ENCODE assay signal across 9 cellular contexts in genomic region chrX:129654652-129655546, GRCh38. TPM values are rescaled to one million over a fixed set of nuclear protein-coding genes. Genes with fewer than 3 reads are reported as not detected.
A peak's percentile ranks its signal among the peaks of the same experiment; 100 is the strongest.
DNase-seq lines count a peak whose midpoint lies in the region; ATAC-seq, FAIRE-seq and TF ChIP-seq lines count a peak whose summit lies in the region.
"Had no signal": no experiment of that assay in that cellular context is flagged by ENCODE, and none has a peak within 500 bp of the region (broad histone marks: within the 10 kb centered on the region; RNA-seq: fewer than 3 reads in every experiment).

A gene with protein sequence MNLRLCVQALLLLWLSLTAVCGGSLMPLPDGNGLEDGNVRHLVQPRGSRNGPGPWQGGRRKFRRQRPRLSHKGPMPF (minus strand): TSS chrX:129654956. CDS start chrX:129654630, 326 bp downstream.

- no peak within 1 kb of the TSS for H2AFZ ChIP-seq in OCI-LY7 (ENCODE audit: low read length)

- H3K27ac ChIP-seq in OCI-LY7 (ENCODE audit: low read depth, low read length, poor library complexity, severe bottlenecking): no peak within 1 kb of the TSS
- H3K27ac ChIP-seq in kidney (ENCODE audit: low read depth in 2 of 2, low read length in 2 of 2): no peak within 1 kb of the TSS

- no TSS peak for BruUV-seq in OCI-LY7 (replicated peaks; lab: Mats Ljungman, UMichigan)

- H3K4me1 ChIP-seq in OCI-LY7 (ENCODE audit: insufficient read depth, low read length, poor library complexity, severe bottlenecking) (peaks cover 7% of the 10 kb centered on the region), kidney (ENCODE audit: control insufficient read depth in 1 of 2, insufficient read depth in 1 of 2, low read depth in 1 of 2, low read length in 2 of 2) (peaks cover 0 to 8% of the 10 kb centered on the region in 2 donors)

- peak; percentile 21 for ATAC-seq in HG02571 (IDR thresholded peaks at IDR 0.05; ENCODE audit: unreplicated experiment)
- ATAC-seq in stimulated activated effector memory CD8-positive, alpha-beta T cell treated with anti-CD3 and anti-CD28 coated beads, Interleukin-12 subunit alpha, Interleukin-12 subunit beta, amount 100 ng/mL, for 72 hours: peak; percentile 70

- H3K4me1 Mint-ChIP-seq in stimulated activated effector memory CD8-positive, alpha-beta T cell treated with anti-CD3 and anti-CD28 coated beads, Interleukin-12 subunit alpha, Interleukin-12 subunit beta, amount 100 ng/mL, for 72 hours: no peaks in the 10 kb centered on the region

- peak within 1 kb of the TSS; percentile 63 for H3K4me3 Mint-ChIP-seq in stimulated activated effector memory CD8-positive, alpha-beta T cell treated with anti-CD3 and anti-CD28 coated beads, Interleukin-12 subunit alpha, Interleukin-12 subunit beta, amount 100 ng/mL, for 72 hours

- H3K9me3 Mint-ChIP-seq in stimulated activated effector memory CD8-positive, alpha-beta T cell treated with anti-CD3 and anti-CD28 coated beads, Interleukin-12 subunit alpha, Interleukin-12 subunit beta, amount 100 ng/mL, for 72 hours: no peaks in the 10 kb centered on the region

- H3K9me3 ChIP-seq in OCI-LY7 (ENCODE audit: low read length) (no peaks in the 10 kb centered on the region), kidney (ENCODE audit: control insufficient read depth in 1 of 2, low read length in 2 of 2) (no peaks in the 10 kb centered on the region)

- no peaks in the 10 kb centered on the region for H3K36me3 Mint-ChIP-seq in stimulated activated effector memory CD8-positive, alpha-beta T cell treated with anti-CD3 and anti-CD28 coated beads, Interleukin-12 subunit alpha, Interleukin-12 subunit beta, amount 100 ng/mL, for 72 hours

- H3K79me2 ChIP-seq in OCI-LY7 (ENCODE audit: insufficient read depth, low read depth, low read length): no peaks in the 10 kb centered on the region

- peak; percentile 37 for DNase-seq in NCI-H1436 (lab: John Stamatoyannopoulos, UW)
- no peak for DNase-seq in NCI-H1436 treated with DMSO at 0.1 percent for 48 hours (lab: John Stamatoyannopoulos, UW)
- no peak for DNase-seq in OCI-LY7 (ENCODE audit: low spot score)
- DNase-seq in cardiac fibroblast (ENCODE audit: low read depth in 2 of 2): peak; percentile 48 to 70
- peak; percentile 83 for DNase-seq in kidney
- no peak for DNase-seq in stimulated activated effector memory CD8-positive, alpha-beta T cell treated with anti-CD3 and anti-CD28 coated beads, Interleukin-12 subunit alpha, Interleukin-12 subunit beta, amount 100 ng/mL, for 72 hours (ENCODE audit: low spot score in 2 of 2)
- DNase-seq in effector CD4-positive, alpha-beta T cell: no peak

- no peaks in the 10 kb centered on the region for H4K20me1 ChIP-seq in OCI-LY7 (ENCODE audit: insufficient read depth, low read length)

- no peak within 1 kb of the TSS for H3K9ac ChIP-seq in kidney (ENCODE audit: low read length in 2 of 2)

- CTCF ChIA-PET in OCI-LY7 (lab: Charles Lee; ENCODE audit: unreplicated experiment): interaction anchor here (0.7 kb wide), 1 partner anchor 120 kb away, joined by 3 read pairs; no protein-coding TSS in a partner anchor

- FAIRE-seq in kidney (lab: Jason Lieb, UNC): no peak
- FAIRE-seq: G401.6 had no signal

- H3K36me3 ChIP-seq in OCI-LY7 (ENCODE audit: insufficient read depth, low read length) (no peaks in the 10 kb centered on the region), kidney (ENCODE audit: control insufficient read depth in 1 of 2, insufficient read depth in 2 of 2, low read length in 2 of 2) (no peaks in the 10 kb centered on the region)

- no peaks in the 10 kb centered on the region for H3K9me2 ChIP-seq in OCI-LY7 (ENCODE audit: insufficient read depth, low read length)

- POLR2A ChIA-PET in OCI-LY7 (lab: Charles Lee): interaction anchor here (0.6 kb wide), 1 partner anchor 659 kb away, joined by 4 read pairs; no protein-coding TSS in a partner anchor

- intact Hi-C loops in OCI-LY7 (cut with micrococcal nuclease; ENCODE audit: unreplicated experiment) (no loop called here), kidney (cut with DNase I) (no loop called here)

- no peak within 1 kb of the TSS for H3K27ac Mint-ChIP-seq in stimulated activated effector memory CD8-positive, alpha-beta T cell treated with anti-CD3 and anti-CD28 coated beads, Interleukin-12 subunit alpha, Interleukin-12 subunit beta, amount 100 ng/mL, for 72 hours

- TF ChIP-seq CTCF in OCI-LY7 (conservative IDR thresholded peaks at IDR 0.05; ENCODE audit: low read length): no peak
- no peak for TF ChIP-seq CTCF in cardiac fibroblast (IDR thresholded peaks at IDR 0.05; ENCODE audit: low read depth, low read length)
- TF ChIP-seq CTCF in kidney (IDR thresholded peaks at IDR 0.05; ENCODE audit: borderline replicate concordance, extremely low read depth, insufficient read depth): no peak

- H3K4me3 ChIP-seq in OCI-LY7 (ENCODE audit: low read depth, low read length, poor library complexity, severe bottlenecking) (peak within 1 kb of the TSS; percentile 26), cardiac fibroblast (replicated peaks in 1 of 2; ENCODE audit: low read depth in 2 of 2, low read length in 2 of 2) (peak within 1 kb of the TSS; percentile 45 to 61), kidney (ENCODE audit: low read length in 2 of 2) (peak within 1 kb of the TSS; percentile 24 to 53)

- H3K4me2 ChIP-seq in OCI-LY7 (ENCODE audit: low read length): peak within 1 kb of the TSS; percentile 44

RNA-seq across cellular contexts. Expression of the gene that starts here (rescaled TPM):
- total RNA-seq in OCI-LY7 (2014; rRNA removed; shearing (Covaris generic)): not detected in 2 replicates
- total RNA-seq in OCI-LY7 (2022) (0.13 TPM in 1 of 2 replicates, not detected in the other), kidney (0.31 TPM)
- 9.9 TPM for polyA plus RNA-seq in kidney (ENCODE audit: insufficient read depth, low read depth, low replicate concordance)

Comparison
In these comparisons a context has a peak if more than half of its experiments do, and no peak if none do; other contexts are left out.
1. DNase-seq: peak in NCI-H1436 (single experiment), cardiac fibroblast (2 of 2) and kidney (single experiment); none in NCI-H1436 treated with DMSO at 0.1 percent for 48 hours (single experiment), OCI-LY7 (single experiment), stimulated activated effector memory CD8-positive, alpha-beta T cell treated with anti-CD3 and anti-CD28 coated beads, Interleukin-12 subunit alpha, Interleukin-12 subunit beta, amount 100 ng/mL, for 72 hours (0 of 2) and effector CD4-positive, alpha-beta T cell (single experiment).
2. Peak in every context shown above with its lines, with median percentiles within 50 percentile points of each other: H3K4me3 ChIP-seq.